Comparison of ENCODE assay signal across 1 cellular context in the genomic region with DNA sequence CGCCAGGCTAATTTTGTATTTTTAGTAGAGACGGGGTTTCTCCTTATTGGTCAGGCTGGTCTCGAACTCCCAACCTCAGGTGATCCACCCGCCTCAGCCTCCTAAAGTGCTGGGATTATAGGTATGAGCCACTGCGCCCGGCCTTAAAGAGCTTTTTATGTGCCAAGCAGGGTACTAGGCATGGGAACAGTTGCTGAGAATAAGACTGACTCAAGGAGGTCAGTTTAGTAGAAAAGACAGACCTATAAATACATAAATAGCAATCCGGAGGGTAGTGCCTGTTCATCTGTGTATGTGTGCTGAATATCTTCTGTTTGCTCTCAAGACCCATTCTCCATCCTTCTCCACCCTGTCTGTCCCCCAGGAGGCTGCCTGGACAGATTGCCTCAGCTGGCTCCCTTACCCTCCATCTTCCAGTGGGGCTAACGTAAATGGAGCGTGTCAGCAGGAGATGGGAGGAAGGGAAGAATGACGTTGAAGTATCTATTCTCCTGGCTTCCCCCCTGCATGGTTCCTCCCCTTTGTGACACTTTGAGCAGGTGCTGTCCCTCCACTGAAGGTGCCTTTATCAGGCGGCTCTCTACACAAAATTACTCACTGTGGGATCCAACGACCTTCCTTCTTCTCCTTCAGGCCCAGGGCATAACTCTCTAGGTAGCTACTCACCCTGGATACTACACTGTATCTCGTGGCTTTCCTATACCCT.
TF ChIP-seq lines count a peak whose summit lies in the region.

No MANE protein-coding gene starts in this region.

TF ChIP-seq in GM23338, 12 proteins besides CTCF, POLR2A, EP300 and RAD21:
- TF ChIP-seq, protein P1, sequence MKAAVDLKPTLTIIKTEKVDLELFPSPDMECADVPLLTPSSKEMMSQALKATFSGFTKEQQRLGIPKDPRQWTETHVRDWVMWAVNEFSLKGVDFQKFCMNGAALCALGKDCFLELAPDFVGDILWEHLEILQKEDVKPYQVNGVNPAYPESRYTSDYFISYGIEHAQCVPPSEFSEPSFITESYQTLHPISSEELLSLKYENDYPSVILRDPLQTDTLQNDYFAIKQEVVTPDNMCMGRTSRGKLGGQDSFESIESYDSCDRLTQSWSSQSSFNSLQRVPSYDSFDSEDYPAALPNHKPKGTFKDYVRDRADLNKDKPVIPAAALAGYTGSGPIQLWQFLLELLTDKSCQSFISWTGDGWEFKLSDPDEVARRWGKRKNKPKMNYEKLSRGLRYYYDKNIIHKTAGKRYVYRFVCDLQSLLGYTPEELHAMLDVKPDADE (IDR thresholded peaks at IDR 0.05) = no peak
